Comparison of ENCODE assay signal across 15 cellular contexts in genomic region chr17:81328489-81328888, GRCh38. TPM values are rescaled to one million over a fixed set of nuclear protein-coding genes. Genes with fewer than 3 reads are reported as not detected.
DNase-seq lines count a peak whose midpoint lies in the region; ATAC-seq and TF ChIP-seq lines count a peak whose summit lies in the region.
"Had no signal": no experiment of that assay in that cellular context is flagged by ENCODE, and none has a peak within 500 bp of the region (broad histone marks: within the 10 kb centered on the region; RNA-seq: fewer than 3 reads in every experiment).

No MANE protein-coding gene starts in this region.

- TF ChIP-seq CTCF in Peyer's patch (IDR thresholded peaks at IDR 0.05), result no peak
- no peak for TF ChIP-seq CTCF in right atrium auricular region (IDR thresholded peaks at IDR 0.05)
- TF ChIP-seq CTCF in gastrocnemius medialis (IDR thresholded peaks at IDR 0.05 in 4 of 5, conservative IDR thresholded peaks at IDR 0.05 in 1 of 5), result no peak

- peaks cover 0 to 47% (median 10%) of the 10 kb centered on the region in 4 donors for H3K4me1 ChIP-seq in Peyer's patch
- peaks cover 0 to 42% of the 10 kb centered on the region in 2 donors for H3K4me1 ChIP-seq in right atrium auricular region
- peaks cover 49 to 58% of the 10 kb centered on the region in 2 donors for H3K4me1 ChIP-seq in gastrocnemius medialis

- H3K27ac ChIP-seq in Peyer's patch (peak overlapping the region; percentile 55 to 99 (median 84)), right atrium auricular region (peak overlapping the region; percentile 68 to 78), gastrocnemius medialis (peak overlapping the region; percentile 90 to 98 (median 96))

- peak in 1 of 2 donors; percentile 5 for ATAC-seq in gastrocnemius medialis
- ATAC-seq: natural killer cell had no signal

- H3K9me3 ChIP-seq in Peyer's patch (no peaks in the 10 kb centered on the region), right atrium auricular region (no peaks in the 10 kb centered on the region), gastrocnemius medialis (no peaks in the 10 kb centered on the region)

- DNase-seq in COLO668 (lab: John Stamatoyannopoulos, UW; ENCODE audit: unreplicated experiment), result peak; percentile 59
- DNase-seq in Peyer's patch, result no peak
- DNase-seq in right atrium auricular region (ENCODE audit: low spot score), result no peak
- DNase-seq in gastrocnemius medialis, result peak in 1 of 2 donors; percentile 87
- no peak for DNase-seq in effector CD4-positive, alpha-beta T cell
- no peak for DNase-seq in NCI-H526 (lab: John Stamatoyannopoulos, UW)
- no peak for DNase-seq in KG1 (lab: John Stamatoyannopoulos, UW)
- no peak for DNase-seq in activated T-cell treated with anti-CD3 and anti-CD28 coated beads for 4 hours
- DNase-seq: activated CD4-positive, alpha-beta T cell treated with anti-CD3 and anti-CD28 coated beads for 48 hours; CD4-positive, alpha-beta T cell; erythroblast; natural killer cell; NCI-H1092 treated with DMSO at 0.1 percent for 48 hours; NCI-H748 treated with DMSO at 0.1 percent for 48 hours; stimulated activated CD4-positive, alpha-beta T cell treated with anti-CD3 and anti-CD28 coated beads, Interleukin-15, amount 100 ng/mL, for 24 hours had no signal

- TF ChIP-seq POLR2A in Peyer's patch (IDR thresholded peaks at IDR 0.05), result no peak
- TF ChIP-seq POLR2A in gastrocnemius medialis (IDR thresholded peaks at IDR 0.05), result no peak

- H3K4me3 ChIP-seq in Peyer's patch (peak overlapping the region in 1 of 4 donors; percentile 39), right atrium auricular region (no peak overlapping the region), gastrocnemius medialis (peak overlapping the region in 2 of 4 donors; percentile 2 to 32)

- H3K36me3 ChIP-seq in Peyer's patch, result no peaks in the 10 kb centered on the region
- no peaks in the 10 kb centered on the region for H3K36me3 ChIP-seq in right atrium auricular region
- no peaks in the 10 kb centered on the region for H3K36me3 ChIP-seq in gastrocnemius medialis

- no peaks in the 10 kb centered on the region for H3K27me3 ChIP-seq in Peyer's patch
- no peaks in the 10 kb centered on the region for H3K27me3 ChIP-seq in right atrium auricular region
- no peaks in the 10 kb centered on the region for H3K27me3 ChIP-seq in gastrocnemius medialis

- intact Hi-C loops in gastrocnemius medialis (cut with DNase I; ENCODE audit: low total_unique reads), result loop anchor here (10.0 kb wide), 1 partner anchor 596 kb away; the partner anchor contains the start of gene MAFG

- in situ Hi-C loops in gastrocnemius medialis (cut with MboI; ENCODE audit: low sequenced_read_pairs in 4 of 4), result no loop called here

RNA-seq across cellular contexts. Expression of gene SLC38A10, which starts 33.4 kb away (rescaled TPM):
- 100 to 1,000 TPM; 126 to 206 (median 169) TPM for total RNA-seq in Peyer's patch
- 10 to 100 TPM; 46.2 to 63.4 TPM for total RNA-seq in right atrium auricular region
- 10 to 100 TPM; 24.5 to 56.5 (median 28.8) TPM for total RNA-seq in gastrocnemius medialis
